38 cellular contexts compared by ENCODE assay signal in genomic region chr5:32961066-32961429, GRCh38.
DNase-seq lines count a peak whose midpoint lies in the region; ATAC-seq, FAIRE-seq and TF ChIP-seq lines count a peak whose summit lies in the region.
"Had no signal": no experiment of that assay in that cellular context is flagged by ENCODE, and none has a peak within 500 bp of the region (broad histone marks: within the 10 kb centered on the region; RNA-seq: fewer than 3 reads in every experiment).

No MANE protein-coding gene starts in this region.

- no peaks in the 10 kb centered on the region for H3K27me3 ChIP-seq in foreskin keratinocyte
- H3K27me3 ChIP-seq: esophagus muscularis mucosa, left lung, Peyer's patch, stomach, tibial artery, vagina had no signal

- H3K27ac ChIP-seq in foreskin keratinocyte, result peak overlapping the region; percentile 43
- H3K27ac ChIP-seq: coronary artery, esophagus muscularis mucosa, HL-60, KMS-11, left lung, Peyer's patch, stomach, tibial artery had no signal

- TF ChIP-seq CTCF in AG10803 (conservative IDR thresholded peaks at IDR 0.05; ENCODE audit: low read length), result no peak
- no peak for TF ChIP-seq CTCF in cardiac fibroblast (IDR thresholded peaks at IDR 0.05; ENCODE audit: low read depth, low read length)
- no peak for TF ChIP-seq CTCF in foreskin keratinocyte (conservative IDR thresholded peaks at IDR 0.05)
- TF ChIP-seq CTCF in GM10266 (IDR thresholded peaks at IDR 0.05; ENCODE audit: control insufficient read depth, insufficient read depth, low read depth, missing control alignments), result no peak
- TF ChIP-seq CTCF in D721Med (IDR thresholded peaks at IDR 0.05; ENCODE audit: insufficient read depth, missing control alignments), result no peak
- TF ChIP-seq CTCF in nephron progenitor cell (IDR thresholded peaks at IDR 0.05), result no peak

- H3K4me3 ChIP-seq in AG10803 (ENCODE audit: low read length) (no peak overlapping the region), cardiac fibroblast (replicated peaks in 1 of 2; ENCODE audit: low read depth in 2 of 2, low read length in 2 of 2) (no peak overlapping the region)
- H3K4me3 ChIP-seq: coronary artery, esophagus muscularis mucosa, GM12878, HAP-1, left lung, Peyer's patch, stomach, tibial artery, vagina had no signal

- no peaks in the 10 kb centered on the region for H3K4me1 Mint-ChIP-seq in nephron progenitor cell
- H3K4me1 Mint-ChIP-seq: activated naive CD4-positive, alpha-beta T cell treated with anti-CD3 and anti-CD28 coated beads, Interleukin-2, amount 50 U/mL, for 24 hours; CD4-positive, CD25-positive, alpha-beta regulatory T cell; immature natural killer cell had no signal

- no peak for FAIRE-seq in GM19239 (lab: Jason Lieb, UNC)
- FAIRE-seq in D721Med (lab: Jason Lieb, UNC), result no peak
- FAIRE-seq: A204.1, GM12878 had no signal

- no peak overlapping the region for H3K27ac Mint-ChIP-seq in nephron progenitor cell
- H3K27ac Mint-ChIP-seq: activated naive CD4-positive, alpha-beta T cell treated with anti-CD3 and anti-CD28 coated beads, Interleukin-2, amount 50 U/mL, for 24 hours; activated T-helper 2 cell treated with anti-CD3 and anti-CD28 coated beads, Interferon-gamma antibody, Interleukin-2, Interleukin-4, amounts not matched to agents 10 μg/mL and 5 μg/mL and 100 μg/mL, durations not matched to agents 14 hours and 24 hours and 36 hours; CD4-positive, CD25-positive, alpha-beta regulatory T cell; immature natural killer cell had no signal

- no peaks in the 10 kb centered on the region for H3K27me3 Mint-ChIP-seq in nephron progenitor cell (ENCODE audit: low read depth, poor library complexity)
- H3K27me3 Mint-ChIP-seq: CD4-positive, CD25-positive, alpha-beta regulatory T cell had no signal

- no peak overlapping the region for H3K4me3 Mint-ChIP-seq in nephron progenitor cell
- H3K4me3 Mint-ChIP-seq: activated naive CD4-positive, alpha-beta T cell treated with anti-CD3 and anti-CD28 coated beads, Interleukin-2, amount 50 U/mL, for 24 hours; CD4-positive, CD25-positive, alpha-beta regulatory T cell; immature natural killer cell had no signal

- no peaks in the 10 kb centered on the region for H3K36me3 Mint-ChIP-seq in nephron progenitor cell (ENCODE audit: low read depth)
- H3K36me3 Mint-ChIP-seq: activated naive CD4-positive, alpha-beta T cell treated with anti-CD3 and anti-CD28 coated beads, Interleukin-2, amount 50 U/mL, for 24 hours; CD4-positive, CD25-positive, alpha-beta regulatory T cell had no signal

- no peaks in the 10 kb centered on the region for H3K4me1 ChIP-seq in foreskin keratinocyte
- H3K4me1 ChIP-seq: esophagus muscularis mucosa, HAP-1, left lung, Peyer's patch, stomach, tibial artery had no signal

- DNase-seq in AG10803 (ENCODE audit: low read depth) (peak; percentile 66), M059J (ENCODE audit: low read depth) (peak; percentile 11), cardiac fibroblast (ENCODE audit: low read depth in 2 of 2) (peak; percentile 3 to 24), foreskin keratinocyte (peak; percentile 89 to 92), GM19239 (ENCODE audit: insufficient read length, low spot score) (no peak), GM10266 (ENCODE audit: extremely low spot score) (no peak), D721Med (ENCODE audit: insufficient read length, low spot score) (no peak), nephron progenitor cell (no peak)
- DNase-seq: activated CD4-positive, alpha-beta T cell treated with anti-CD3 and anti-CD28 coated beads for 48 hours; activated CD8-positive, alpha-beta memory T cell treated with anti-CD3 and anti-CD28 coated beads for 24 hours; activated T-cell treated with anti-CD3 and anti-CD28 coated beads for 4 hours; AML-193; Calu3; CD4-positive, CD25-positive, alpha-beta regulatory T cell; immature natural killer cell; left lung; NCI-H1417 treated with DMSO at 0.1 percent for 48 hours; NCI-H2029 treated with DMSO at 0.1 percent for 48 hours; NCI-H2227 treated with DMSO at 0.1 percent for 48 hours; NCI-H526; Peyer's patch; posterior cingulate gyrus; right cardiac atrium; SIG-M5; stimulated activated CD4-positive, alpha-beta T cell treated with anti-CD3 and anti-CD28 coated beads, Interleukin-4, amount 100 ng/mL, for 1 hour; stomach; SW 1271; tibial artery had no signal

- H3K9me3 Mint-ChIP-seq in nephron progenitor cell, result no peaks in the 10 kb centered on the region

- peak; percentile 83 for ATAC-seq in foreskin keratinocyte
- ATAC-seq: GM12878, left lung, right cardiac atrium had no signal

Comparison
In these comparisons a context has a peak if more than half of its experiments do, and no peak if none do; other contexts are left out.
1. DNase-seq: peak in AG10803 (single experiment), M059J (single experiment), cardiac fibroblast (2 of 2) and foreskin keratinocyte (2 of 2); none in GM19239 (single experiment), GM10266 (single experiment), D721Med (single experiment) and nephron progenitor cell (single experiment).